In genomic region chr1:71081697-71082080, GRCh38 we compare ENCODE assay signal across 8 cellular contexts. TPM values are rescaled to one million over a fixed set of nuclear protein-coding genes. Genes with fewer than 3 reads are reported as not detected.
DNase-seq lines count a peak whose midpoint lies in the region; ATAC-seq and TF ChIP-seq lines count a peak whose summit lies in the region.

No MANE protein-coding gene starts in this region.

- no peaks in the 10 kb centered on the region for H3K27me3 Mint-ChIP-seq in nephron (ENCODE audit: low read depth)

- no peaks in the 10 kb centered on the region for H3K9me3 ChIP-seq in SJCRH30 (replicated peaks)
- no peaks in the 10 kb centered on the region for H3K9me3 ChIP-seq in effector memory CD4-positive, alpha-beta T cell (ENCODE audit: control insufficient read depth, low read length)

- DNase-seq in D341Med (ENCODE audit: low spot score): peak; percentile 19
- peak; percentile 5 to 9 for DNase-seq in SJCRH30
- DNase-seq in effector memory CD4-positive, alpha-beta T cell: no peak
- no peak for DNase-seq in NCI-H1694 (lab: John Stamatoyannopoulos, UW)
- no peak for DNase-seq in NCI-H446 (lab: John Stamatoyannopoulos, UW)

- H3K4me3 ChIP-seq in SJCRH30: peak overlapping the region; percentile 83
- peak overlapping the region; percentile 98 for H3K4me3 ChIP-seq in effector memory CD4-positive, alpha-beta T cell (ENCODE audit: insufficient read depth, low read depth, low read length, poor library complexity, severe bottlenecking)

- no peaks in the 10 kb centered on the region for H3K9me3 Mint-ChIP-seq in nephron

- peak overlapping the region; percentile 100 for H3K27ac Mint-ChIP-seq in nephron

- H3K36me3 Mint-ChIP-seq in nephron (ENCODE audit: low read depth): peaks cover 9% of the 10 kb centered on the region

- peaks cover 26% of the 10 kb centered on the region for H3K36me3 ChIP-seq in SJCRH30
- H3K36me3 ChIP-seq in effector memory CD4-positive, alpha-beta T cell (ENCODE audit: control insufficient read depth, insufficient read depth, low read length): peaks cover 16% of the 10 kb centered on the region

- H3K27ac ChIP-seq in SJCRH30: peak overlapping the region; percentile 92; the same call in 1 of the 2 replicates
- peak overlapping the region; percentile 98 for H3K27ac ChIP-seq in effector memory CD4-positive, alpha-beta T cell (ENCODE audit: insufficient read depth, low read length, poor library complexity, severe bottlenecking)

- ATAC-seq in HG03045 (IDR thresholded peaks at IDR 0.05; ENCODE audit: unreplicated experiment) (no peak), HG03571 (IDR thresholded peaks at IDR 0.05; ENCODE audit: unreplicated experiment) (no peak)

- H3K27me3 ChIP-seq in SJCRH30: no peaks in the 10 kb centered on the region
- H3K27me3 ChIP-seq in effector memory CD4-positive, alpha-beta T cell (replicated peaks; ENCODE audit: control insufficient read depth, insufficient read depth, low read length, poor library complexity, severe bottlenecking): no peaks in the 10 kb centered on the region

- peaks cover 28% of the 10 kb centered on the region for H3K4me1 Mint-ChIP-seq in nephron

- no peak for TF ChIP-seq CTCF in nephron (IDR thresholded peaks at IDR 0.05; ENCODE audit: unreplicated experiment in 3 of 3)

- peak overlapping the region; percentile 95 to 100 (median 98) for H3K4me3 Mint-ChIP-seq in nephron

- peaks cover 3% of the 10 kb centered on the region for H3K4me1 ChIP-seq in SJCRH30
- H3K4me1 ChIP-seq in effector memory CD4-positive, alpha-beta T cell (ENCODE audit: control insufficient read depth, insufficient read depth, low read length, poor library complexity, severe bottlenecking): peaks cover 8% of the 10 kb centered on the region

RNA-seq across cellular contexts. Expression of gene ZRANB2, which starts 0.9 kb away (rescaled TPM):
- total RNA-seq in SJCRH30 (2014; rRNA removed; shearing (Covaris generic)): 85.8 and 120 TPM in 2 replicates

RNA-seq across cellular contexts. Expression of gene PTGER3, which starts 34.1 kb away (rescaled TPM):
- total RNA-seq in SJCRH30 (2014; rRNA removed; shearing (Covaris generic)): not detected in 2 replicates

Comparison
In these comparisons a context has a peak if more than half of its experiments do, and no peak if none do; other contexts are left out.
1. DNase-seq: peak in D341Med (single experiment) and SJCRH30 (2 of 2); none in effector memory CD4-positive, alpha-beta T cell (0 of 3), NCI-H1694 (single experiment) and NCI-H446 (0 of 2).